Comparison of ENCODE assay signal across 20 cellular contexts in the genomic region with DNA sequence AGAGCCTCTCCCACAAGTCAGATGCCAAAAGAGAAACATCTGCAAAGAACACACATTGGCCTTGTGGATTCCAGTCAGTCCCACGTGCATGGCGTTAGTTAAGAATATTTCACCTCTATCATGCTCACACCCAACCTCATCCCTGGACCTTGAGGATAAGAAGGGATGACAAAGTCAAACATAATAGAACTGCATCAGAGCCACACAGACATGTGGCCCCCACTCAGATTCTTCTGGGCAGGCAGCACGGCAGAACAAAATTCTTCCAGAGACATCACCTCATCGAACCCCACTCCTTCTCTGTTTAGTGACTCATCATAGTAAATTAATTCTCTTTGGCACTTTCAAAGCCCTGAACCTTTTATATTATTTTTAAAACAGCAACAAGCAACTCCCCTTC. TPM values are rescaled to one million over a fixed set of nuclear protein-coding genes. Genes with fewer than 3 reads are reported as not detected.
"Had no signal": no experiment of that assay in that cellular context is flagged by ENCODE, and none has a peak within 500 bp of the region (broad histone marks: within the 10 kb centered on the region; RNA-seq: fewer than 3 reads in every experiment).

No MANE protein-coding gene starts in this region.

- H3K4me3 ChIP-seq: adrenal gland, lower lobe of right lung, stomach, suprapubic skin, tibial nerve had no signal

- H3K9ac ChIP-seq: parathyroid adenoma had no signal

- H3K36me3 ChIP-seq: adrenal gland, lower lobe of right lung, stomach, suprapubic skin, tibial nerve had no signal

- H3K27me3 Mint-ChIP-seq: activated CD4-positive, alpha-beta memory T cell treated with anti-CD3 and anti-CD28 coated beads for 36 hours; activated naive CD8-positive, alpha-beta T cell; naive thymus-derived CD8-positive, alpha-beta T cell had no signal

- H3K27ac Mint-ChIP-seq: activated CD4-positive, alpha-beta memory T cell treated with anti-CD3 and anti-CD28 coated beads for 36 hours; activated naive CD8-positive, alpha-beta T cell; T-helper 17 cell had no signal

- H3K27me3 ChIP-seq: adrenal gland, stomach, suprapubic skin, tibial nerve had no signal

- H3K4me1 ChIP-seq: adrenal gland, lower lobe of right lung, parathyroid adenoma, stomach, suprapubic skin, tibial nerve had no signal

- DNase-seq: activated CD4-positive, alpha-beta memory T cell treated with anti-CD3 and anti-CD28 coated beads for 36 hours; activated gamma-delta T cell treated with Interleukin-2 at 50 U/mL for 16 hours; adrenal gland; cerebellar nuclear complex; cortex of kidney; kidney; lower lobe of right lung; naive thymus-derived CD8-positive, alpha-beta T cell; right cardiac atrium; stimulated activated CD4-positive, alpha-beta T cell treated with anti-CD3 and anti-CD28 coated beads, Interleukin-12 subunit alpha, Interleukin-12 subunit beta, amount 100 ng/mL, for 4 hours; stimulated activated CD4-positive, alpha-beta T cell treated with anti-CD3 and anti-CD28 coated beads, Interleukin-4, amount 100 ng/mL, for 4 hours; stomach; SW 1271; T-helper 17 cell had no signal

- H3K4me1 Mint-ChIP-seq: T-helper 17 cell had no signal

- FAIRE-seq: kidney had no signal

- H3K36me3 Mint-ChIP-seq: activated CD4-positive, alpha-beta memory T cell treated with anti-CD3 and anti-CD28 coated beads for 36 hours had no signal

- H3K27ac ChIP-seq: adrenal gland, epithelial cell of prostate, lower lobe of right lung, parathyroid adenoma, stomach, suprapubic skin, tibial nerve had no signal

- H3K4me3 Mint-ChIP-seq: activated CD4-positive, alpha-beta memory T cell treated with anti-CD3 and anti-CD28 coated beads for 36 hours; activated naive CD8-positive, alpha-beta T cell; naive thymus-derived CD8-positive, alpha-beta T cell; T-helper 17 cell had no signal

- H3K9me3 Mint-ChIP-seq: activated CD4-positive, alpha-beta memory T cell treated with anti-CD3 and anti-CD28 coated beads for 36 hours; naive thymus-derived CD8-positive, alpha-beta T cell had no signal

- H2AFZ ChIP-seq: parathyroid adenoma had no signal

- ATAC-seq: lower lobe of right lung; naive thymus-derived CD8-positive, alpha-beta T cell; T-helper 17 cell had no signal

- H3K79me2 ChIP-seq: parathyroid adenoma had no signal

- H3K9me3 ChIP-seq: adrenal gland, lower lobe of right lung, stomach, suprapubic skin, tibial nerve had no signal

RNA-seq across cellular contexts. Expression of a gene that starts 58.3 kb away (rescaled TPM):
- total RNA-seq: fibroblast of villous mesenchyme had no signal
